In the genomic region with DNA sequence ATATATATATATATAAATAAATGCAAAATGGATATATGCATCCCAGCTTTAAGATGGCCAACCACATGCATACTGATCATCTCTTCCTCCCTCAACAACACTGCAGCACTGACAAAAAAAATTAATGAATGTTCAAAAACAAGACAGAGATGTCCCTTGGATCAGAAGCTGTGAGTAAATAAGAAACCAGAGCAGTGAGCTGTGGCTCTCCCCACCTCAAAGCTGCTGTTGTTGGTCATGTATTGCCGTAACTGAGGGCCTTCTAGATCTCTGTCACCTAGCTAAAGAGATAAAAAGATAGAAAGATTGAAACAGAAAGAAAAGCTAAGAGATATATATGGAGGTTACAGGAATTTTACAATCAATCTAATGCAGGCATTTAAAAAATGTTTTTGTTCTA, we compare ENCODE assay signal across 1 cellular context.
TF ChIP-seq lines count a peak whose summit lies in the region.

No MANE protein-coding gene starts in this region.

TF ChIP-seq in GM23338, 12 proteins besides CTCF, POLR2A, EP300 and RAD21 (continued from another document):
- TF ChIP-seq, protein P1, sequence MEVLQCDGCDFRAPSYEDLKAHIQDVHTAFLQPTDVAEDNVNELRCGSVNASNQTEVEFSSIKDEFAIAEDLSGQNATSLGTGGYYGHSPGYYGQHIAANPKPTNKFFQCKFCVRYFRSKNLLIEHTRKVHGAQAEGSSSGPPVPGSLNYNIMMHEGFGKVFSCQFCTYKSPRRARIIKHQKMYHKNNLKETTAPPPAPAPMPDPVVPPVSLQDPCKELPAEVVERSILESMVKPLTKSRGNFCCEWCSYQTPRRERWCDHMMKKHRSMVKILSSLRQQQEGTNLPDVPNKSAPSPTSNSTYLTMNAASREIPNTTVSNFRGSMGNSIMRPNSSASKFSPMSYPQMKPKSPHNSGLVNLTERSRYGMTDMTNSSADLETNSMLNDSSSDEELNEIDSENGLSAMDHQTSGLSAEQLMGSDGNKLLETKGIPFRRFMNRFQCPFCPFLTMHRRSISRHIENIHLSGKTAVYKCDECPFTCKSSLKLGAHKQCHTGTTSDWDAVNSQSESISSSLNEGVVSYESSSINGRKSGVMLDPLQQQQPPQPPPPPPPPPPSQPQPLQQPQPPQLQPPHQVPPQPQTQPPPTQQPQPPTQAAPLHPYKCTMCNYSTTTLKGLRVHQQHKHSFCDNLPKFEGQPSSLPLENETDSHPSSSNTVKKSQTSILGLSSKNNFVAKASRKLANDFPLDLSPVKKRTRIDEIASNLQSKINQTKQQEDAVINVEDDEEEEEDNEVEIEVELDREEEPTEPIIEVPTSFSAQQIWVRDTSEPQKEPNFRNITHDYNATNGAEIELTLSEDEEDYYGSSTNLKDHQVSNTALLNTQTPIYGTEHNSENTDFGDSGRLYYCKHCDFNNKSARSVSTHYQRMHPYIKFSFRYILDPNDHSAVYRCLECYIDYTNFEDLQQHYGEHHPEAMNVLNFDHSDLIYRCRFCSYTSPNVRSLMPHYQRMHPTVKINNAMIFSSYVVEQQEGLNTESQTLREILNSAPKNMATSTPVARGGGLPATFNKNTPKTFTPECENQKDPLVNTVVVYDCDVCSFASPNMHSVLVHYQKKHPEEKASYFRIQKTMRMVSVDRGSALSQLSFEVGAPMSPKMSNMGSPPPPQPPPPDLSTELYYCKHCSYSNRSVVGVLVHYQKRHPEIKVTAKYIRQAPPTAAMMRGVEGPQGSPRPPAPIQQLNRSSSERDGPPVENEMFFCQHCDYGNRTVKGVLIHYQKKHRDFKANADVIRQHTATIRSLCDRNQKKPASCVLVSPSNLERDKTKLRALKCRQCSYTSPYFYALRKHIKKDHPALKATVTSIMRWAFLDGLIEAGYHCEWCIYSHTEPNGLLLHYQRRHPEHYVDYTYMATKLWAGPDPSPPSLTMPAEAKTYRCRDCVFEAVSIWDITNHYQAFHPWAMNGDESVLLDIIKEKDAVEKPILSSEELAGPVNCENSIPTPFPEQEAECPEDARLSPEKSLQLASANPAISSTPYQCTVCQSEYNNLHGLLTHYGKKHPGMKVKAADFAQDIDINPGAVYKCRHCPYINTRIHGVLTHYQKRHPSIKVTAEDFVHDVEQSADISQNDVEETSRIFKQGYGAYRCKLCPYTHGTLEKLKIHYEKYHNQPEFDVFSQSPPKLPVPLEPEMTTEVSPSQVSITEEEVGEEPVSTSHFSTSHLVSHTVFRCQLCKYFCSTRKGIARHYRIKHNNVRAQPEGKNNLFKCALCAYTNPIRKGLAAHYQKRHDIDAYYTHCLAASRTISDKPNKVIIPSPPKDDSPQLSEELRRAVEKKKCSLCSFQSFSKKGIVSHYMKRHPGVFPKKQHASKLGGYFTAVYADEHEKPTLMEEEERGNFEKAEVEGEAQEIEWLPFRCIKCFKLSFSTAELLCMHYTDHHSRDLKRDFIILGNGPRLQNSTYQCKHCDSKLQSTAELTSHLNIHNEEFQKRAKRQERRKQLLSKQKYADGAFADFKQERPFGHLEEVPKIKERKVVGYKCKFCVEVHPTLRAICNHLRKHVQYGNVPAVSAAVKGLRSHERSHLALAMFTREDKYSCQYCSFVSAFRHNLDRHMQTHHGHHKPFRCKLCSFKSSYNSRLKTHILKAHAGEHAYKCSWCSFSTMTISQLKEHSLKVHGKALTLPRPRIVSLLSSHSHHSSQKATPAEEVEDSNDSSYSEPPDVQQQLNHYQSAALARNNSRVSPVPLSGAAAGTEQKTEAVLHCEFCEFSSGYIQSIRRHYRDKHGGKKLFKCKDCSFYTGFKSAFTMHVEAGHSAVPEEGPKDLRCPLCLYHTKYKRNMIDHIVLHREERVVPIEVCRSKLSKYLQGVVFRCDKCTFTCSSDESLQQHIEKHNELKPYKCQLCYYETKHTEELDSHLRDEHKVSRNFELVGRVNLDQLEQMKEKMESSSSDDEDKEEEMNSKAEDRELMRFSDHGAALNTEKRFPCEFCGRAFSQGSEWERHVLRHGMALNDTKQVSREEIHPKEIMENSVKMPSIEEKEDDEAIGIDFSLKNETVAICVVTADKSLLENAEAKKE (CRISPR knock-in tag; IDR thresholded peaks at IDR 0.05) = no peak
- TF ChIP-seq ETS1 (IDR thresholded peaks at IDR 0.05) = no peak
- no peak for TF ChIP-seq NANOG (IDR thresholded peaks at IDR 0.05; ENCODE audit: borderline replicate concordance)
- no peak for TF ChIP-seq ZNF114 (CRISPR knock-in tag; IDR thresholded peaks at IDR 0.05)
- TF ChIP-seq JUNB (IDR thresholded peaks at IDR 0.05; ENCODE audit: unreplicated experiment) = no peak
- TF ChIP-seq CREB1 (CRISPR knock-in tag; IDR thresholded peaks at IDR 0.05; ENCODE audit: low read depth) = no peak
